1 cellular context compared by ENCODE assay signal in the genomic region with DNA sequence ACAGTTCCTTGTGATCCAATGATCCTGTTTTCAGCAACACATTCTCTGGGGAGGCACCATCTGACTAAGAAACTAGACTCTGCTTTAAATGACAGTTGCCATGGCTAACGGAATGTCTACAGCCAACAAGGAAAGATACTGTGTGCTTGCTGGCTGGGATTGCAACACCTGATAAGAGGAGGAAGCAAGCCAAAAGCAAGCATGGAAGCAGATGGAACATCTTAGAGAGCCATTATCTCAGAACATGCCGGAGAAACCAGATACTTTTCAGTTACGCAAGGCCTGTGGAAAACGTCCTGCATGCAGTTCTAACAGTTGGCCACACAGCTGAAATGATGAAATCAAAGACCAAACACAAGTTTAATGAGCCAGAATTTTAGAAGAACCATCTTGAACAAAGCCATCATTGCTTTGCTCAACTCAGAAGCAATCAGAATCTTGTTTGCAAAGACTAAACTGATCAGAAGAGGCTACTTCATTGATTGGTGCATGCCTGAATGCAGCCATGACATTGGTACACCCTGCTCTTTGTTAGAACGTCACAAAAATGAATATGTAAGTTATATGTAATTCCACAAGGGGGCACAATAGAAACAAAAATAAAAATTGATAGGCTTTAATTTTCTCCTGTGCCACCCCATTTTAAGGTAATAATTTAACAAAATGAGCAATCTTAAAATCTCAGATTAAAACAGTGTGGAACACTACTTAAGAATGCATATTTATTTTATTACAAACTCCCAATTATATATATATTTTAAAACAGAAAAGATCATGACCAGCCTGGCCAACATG.
TF ChIP-seq lines count a peak whose summit lies in the region.

No MANE protein-coding gene starts in this region.

TF ChIP-seq in GM12878, 131 proteins besides CTCF, POLR2A, EP300 and RAD21:
- TF ChIP-seq LARP7 (IDR thresholded peaks at IDR 0.05) (no peak), POU2F2 (IDR thresholded peaks at IDR 0.05; ENCODE audit: borderline replicate concordance, low read depth, low read length) (0 out of 3 replicates have a peak, but pooled peaks have one; percentile 25), SMC3 (IDR thresholded peaks at IDR 0.05; ENCODE audit: borderline replicate concordance, low read length) (peak; percentile 68; the same call in 1 of the 2 replicates), HDAC6 (IDR thresholded peaks at IDR 0.05; ENCODE audit: unreplicated experiment) (no peak), SPI1 (IDR thresholded peaks at IDR 0.05; ENCODE audit: borderline replicate concordance, insufficient read depth, low read depth, low read length) (no peak), ATF7 (IDR thresholded peaks at IDR 0.05; ENCODE audit: low read depth) (0 out of 2 replicates have a peak, but pooled peaks have one; percentile 12), SUPT20H (IDR thresholded peaks at IDR 0.05; ENCODE audit: borderline replicate concordance, control insufficient read depth, low read depth, low read length) (no peak), SIN3A (IDR thresholded peaks at IDR 0.05; ENCODE audit: low read depth, low read length) (no peak), ZNF207 (IDR thresholded peaks at IDR 0.05; ENCODE audit: borderline replicate concordance) (no peak), BMI1 (IDR thresholded peaks at IDR 0.05; ENCODE audit: borderline replicate concordance) (no peak), ASH2L (IDR thresholded peaks at IDR 0.05; ENCODE audit: borderline replicate concordance, low read depth) (no peak), MEF2A (IDR thresholded peaks at IDR 0.05; ENCODE audit: insufficient read depth, low read depth, low read length) (no peak), CREB1 (IDR thresholded peaks at IDR 0.05; ENCODE audit: low read depth) (0 out of 2 replicates have a peak, but pooled peaks have one; percentile 20), CREM (IDR thresholded peaks at IDR 0.05; ENCODE audit: low read depth) (0 out of 2 replicates have a peak, but pooled peaks have one; percentile 15), IKZF2 (IDR thresholded peaks at IDR 0.05) (no peak), POLR2AphosphoS2 (IDR thresholded peaks at IDR 0.05; ENCODE audit: low read depth, low read length) (no peak), RUNX3 (IDR thresholded peaks at IDR 0.05; ENCODE audit: low read length) (no peak), NRF1 (conservative IDR thresholded peaks at IDR 0.05; ENCODE audit: low read depth, low read length) (no peak), BACH1 (IDR thresholded peaks at IDR 0.05; ENCODE audit: borderline replicate concordance) (no peak), SREBF2 (IDR thresholded peaks at IDR 0.05; ENCODE audit: low read length) (no peak), SMAD5 (IDR thresholded peaks at IDR 0.05; ENCODE audit: low read depth) (no peak), ESRRA (IDR thresholded peaks at IDR 0.05; ENCODE audit: low read length) (no peak), NR2C1 (IDR thresholded peaks at IDR 0.05) (no peak), KDM1A (IDR thresholded peaks at IDR 0.05; ENCODE audit: borderline replicate concordance) (no peak)
- TF ChIP-seq, protein P1, sequence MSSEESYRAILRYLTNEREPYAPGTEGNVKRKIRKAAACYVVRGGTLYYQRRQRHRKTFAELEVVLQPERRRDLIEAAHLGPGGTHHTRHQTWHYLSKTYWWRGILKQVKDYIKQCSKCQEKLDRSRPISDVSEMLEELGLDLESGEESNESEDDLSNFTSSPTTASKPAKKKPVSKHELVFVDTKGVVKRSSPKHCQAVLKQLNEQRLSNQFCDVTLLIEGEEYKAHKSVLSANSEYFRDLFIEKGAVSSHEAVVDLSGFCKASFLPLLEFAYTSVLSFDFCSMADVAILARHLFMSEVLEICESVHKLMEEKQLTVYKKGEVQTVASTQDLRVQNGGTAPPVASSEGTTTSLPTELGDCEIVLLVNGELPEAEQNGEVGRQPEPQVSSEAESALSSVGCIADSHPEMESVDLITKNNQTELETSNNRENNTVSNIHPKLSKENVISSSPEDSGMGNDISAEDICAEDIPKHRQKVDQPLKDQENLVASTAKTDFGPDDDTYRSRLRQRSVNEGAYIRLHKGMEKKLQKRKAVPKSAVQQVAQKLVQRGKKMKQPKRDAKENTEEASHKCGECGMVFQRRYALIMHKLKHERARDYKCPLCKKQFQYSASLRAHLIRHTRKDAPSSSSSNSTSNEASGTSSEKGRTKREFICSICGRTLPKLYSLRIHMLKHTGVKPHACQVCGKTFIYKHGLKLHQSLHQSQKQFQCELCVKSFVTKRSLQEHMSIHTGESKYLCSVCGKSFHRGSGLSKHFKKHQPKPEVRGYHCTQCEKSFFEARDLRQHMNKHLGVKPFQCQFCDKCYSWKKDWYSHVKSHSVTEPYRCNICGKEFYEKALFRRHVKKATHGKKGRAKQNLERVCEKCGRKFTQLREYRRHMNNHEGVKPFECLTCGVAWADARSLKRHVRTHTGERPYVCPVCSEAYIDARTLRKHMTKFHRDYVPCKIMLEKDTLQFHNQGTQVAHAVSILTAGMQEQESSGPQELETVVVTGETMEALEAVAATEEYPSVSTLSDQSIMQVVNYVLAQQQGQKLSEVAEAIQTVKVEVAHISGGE (CRISPR knock-in tag; IDR thresholded peaks at IDR 0.05) = no peak
- TF ChIP-seq, protein P2, sequence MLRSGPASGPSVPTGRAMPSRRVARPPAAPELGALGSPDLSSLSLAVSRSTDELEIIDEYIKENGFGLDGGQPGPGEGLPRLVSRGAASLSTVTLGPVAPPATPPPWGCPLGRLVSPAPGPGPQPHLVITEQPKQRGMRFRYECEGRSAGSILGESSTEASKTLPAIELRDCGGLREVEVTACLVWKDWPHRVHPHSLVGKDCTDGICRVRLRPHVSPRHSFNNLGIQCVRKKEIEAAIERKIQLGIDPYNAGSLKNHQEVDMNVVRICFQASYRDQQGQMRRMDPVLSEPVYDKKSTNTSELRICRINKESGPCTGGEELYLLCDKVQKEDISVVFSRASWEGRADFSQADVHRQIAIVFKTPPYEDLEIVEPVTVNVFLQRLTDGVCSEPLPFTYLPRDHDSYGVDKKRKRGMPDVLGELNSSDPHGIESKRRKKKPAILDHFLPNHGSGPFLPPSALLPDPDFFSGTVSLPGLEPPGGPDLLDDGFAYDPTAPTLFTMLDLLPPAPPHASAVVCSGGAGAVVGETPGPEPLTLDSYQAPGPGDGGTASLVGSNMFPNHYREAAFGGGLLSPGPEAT (IDR thresholded peaks at IDR 0.05; ENCODE audit: low read depth) = no peak
- TF ChIP-seq, protein P3, sequence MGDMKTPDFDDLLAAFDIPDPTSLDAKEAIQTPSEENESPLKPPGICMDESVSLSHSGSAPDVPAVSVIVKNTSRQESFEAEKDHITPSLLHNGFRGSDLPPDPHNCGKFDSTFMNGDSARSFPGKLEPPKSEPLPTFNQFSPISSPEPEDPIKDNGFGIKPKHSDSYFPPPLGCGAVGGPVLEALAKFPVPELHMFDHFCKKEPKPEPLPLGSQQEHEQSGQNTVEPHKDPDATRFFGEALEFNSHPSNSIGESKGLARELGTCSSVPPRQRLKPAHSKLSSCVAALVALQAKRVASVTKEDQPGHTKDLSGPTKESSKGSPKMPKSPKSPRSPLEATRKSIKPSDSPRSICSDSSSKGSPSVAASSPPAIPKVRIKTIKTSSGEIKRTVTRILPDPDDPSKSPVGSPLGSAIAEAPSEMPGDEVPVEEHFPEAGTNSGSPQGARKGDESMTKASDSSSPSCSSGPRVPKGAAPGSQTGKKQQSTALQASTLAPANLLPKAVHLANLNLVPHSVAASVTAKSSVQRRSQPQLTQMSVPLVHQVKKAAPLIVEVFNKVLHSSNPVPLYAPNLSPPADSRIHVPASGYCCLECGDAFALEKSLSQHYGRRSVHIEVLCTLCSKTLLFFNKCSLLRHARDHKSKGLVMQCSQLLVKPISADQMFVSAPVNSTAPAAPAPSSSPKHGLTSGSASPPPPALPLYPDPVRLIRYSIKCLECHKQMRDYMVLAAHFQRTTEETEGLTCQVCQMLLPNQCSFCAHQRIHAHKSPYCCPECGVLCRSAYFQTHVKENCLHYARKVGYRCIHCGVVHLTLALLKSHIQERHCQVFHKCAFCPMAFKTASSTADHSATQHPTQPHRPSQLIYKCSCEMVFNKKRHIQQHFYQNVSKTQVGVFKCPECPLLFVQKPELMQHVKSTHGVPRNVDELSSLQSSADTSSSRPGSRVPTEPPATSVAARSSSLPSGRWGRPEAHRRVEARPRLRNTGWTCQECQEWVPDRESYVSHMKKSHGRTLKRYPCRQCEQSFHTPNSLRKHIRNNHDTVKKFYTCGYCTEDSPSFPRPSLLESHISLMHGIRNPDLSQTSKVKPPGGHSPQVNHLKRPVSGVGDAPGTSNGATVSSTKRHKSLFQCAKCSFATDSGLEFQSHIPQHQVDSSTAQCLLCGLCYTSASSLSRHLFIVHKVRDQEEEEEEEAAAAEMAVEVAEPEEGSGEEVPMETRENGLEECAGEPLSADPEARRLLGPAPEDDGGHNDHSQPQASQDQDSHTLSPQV (IDR thresholded peaks at IDR 0.05) = 0 out of 2 replicates have a peak, but pooled peaks have one; percentile 26
- TF ChIP-seq, protein P4, sequence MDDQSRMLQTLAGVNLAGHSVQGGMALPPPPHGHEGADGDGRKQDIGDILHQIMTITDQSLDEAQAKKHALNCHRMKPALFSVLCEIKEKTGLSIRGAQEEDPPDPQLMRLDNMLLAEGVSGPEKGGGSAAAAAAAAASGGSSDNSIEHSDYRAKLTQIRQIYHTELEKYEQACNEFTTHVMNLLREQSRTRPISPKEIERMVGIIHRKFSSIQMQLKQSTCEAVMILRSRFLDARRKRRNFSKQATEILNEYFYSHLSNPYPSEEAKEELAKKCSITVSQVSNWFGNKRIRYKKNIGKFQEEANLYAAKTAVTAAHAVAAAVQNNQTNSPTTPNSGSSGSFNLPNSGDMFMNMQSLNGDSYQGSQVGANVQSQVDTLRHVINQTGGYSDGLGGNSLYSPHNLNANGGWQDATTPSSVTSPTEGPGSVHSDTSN (IDR thresholded peaks at IDR 0.05; ENCODE audit: insufficient replicate concordance, low read depth, low read length) = no peak
- TF ChIP-seq, protein P5, sequence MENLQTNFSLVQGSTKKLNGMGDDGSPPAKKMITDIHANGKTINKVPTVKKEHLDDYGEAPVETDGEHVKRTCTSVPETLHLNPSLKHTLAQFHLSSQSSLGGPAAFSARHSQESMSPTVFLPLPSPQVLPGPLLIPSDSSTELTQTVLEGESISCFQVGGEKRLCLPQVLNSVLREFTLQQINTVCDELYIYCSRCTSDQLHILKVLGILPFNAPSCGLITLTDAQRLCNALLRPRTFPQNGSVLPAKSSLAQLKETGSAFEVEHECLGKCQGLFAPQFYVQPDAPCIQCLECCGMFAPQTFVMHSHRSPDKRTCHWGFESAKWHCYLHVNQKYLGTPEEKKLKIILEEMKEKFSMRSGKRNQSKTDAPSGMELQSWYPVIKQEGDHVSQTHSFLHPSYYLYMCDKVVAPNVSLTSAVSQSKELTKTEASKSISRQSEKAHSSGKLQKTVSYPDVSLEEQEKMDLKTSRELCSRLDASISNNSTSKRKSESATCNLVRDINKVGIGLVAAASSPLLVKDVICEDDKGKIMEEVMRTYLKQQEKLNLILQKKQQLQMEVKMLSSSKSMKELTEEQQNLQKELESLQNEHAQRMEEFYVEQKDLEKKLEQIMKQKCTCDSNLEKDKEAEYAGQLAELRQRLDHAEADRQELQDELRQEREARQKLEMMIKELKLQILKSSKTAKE (IDR thresholded peaks at IDR 0.05; ENCODE audit: low read depth, poor library complexity, severe bottlenecking) = peak; percentile 40
- TF ChIP-seq, protein P6, sequence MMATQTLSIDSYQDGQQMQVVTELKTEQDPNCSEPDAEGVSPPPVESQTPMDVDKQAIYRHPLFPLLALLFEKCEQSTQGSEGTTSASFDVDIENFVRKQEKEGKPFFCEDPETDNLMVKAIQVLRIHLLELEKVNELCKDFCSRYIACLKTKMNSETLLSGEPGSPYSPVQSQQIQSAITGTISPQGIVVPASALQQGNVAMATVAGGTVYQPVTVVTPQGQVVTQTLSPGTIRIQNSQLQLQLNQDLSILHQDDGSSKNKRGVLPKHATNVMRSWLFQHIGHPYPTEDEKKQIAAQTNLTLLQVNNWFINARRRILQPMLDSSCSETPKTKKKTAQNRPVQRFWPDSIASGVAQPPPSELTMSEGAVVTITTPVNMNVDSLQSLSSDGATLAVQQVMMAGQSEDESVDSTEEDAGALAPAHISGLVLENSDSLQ (IDR thresholded peaks at IDR 0.05) = no peak
- TF ChIP-seq, protein P7, sequence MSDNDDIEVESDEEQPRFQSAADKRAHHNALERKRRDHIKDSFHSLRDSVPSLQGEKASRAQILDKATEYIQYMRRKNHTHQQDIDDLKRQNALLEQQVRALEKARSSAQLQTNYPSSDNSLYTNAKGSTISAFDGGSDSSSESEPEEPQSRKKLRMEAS (IDR thresholded peaks at IDR 0.05; ENCODE audit: low read depth, low read length) = no peak
